18 cellular contexts compared by ENCODE assay signal in the genomic region with DNA sequence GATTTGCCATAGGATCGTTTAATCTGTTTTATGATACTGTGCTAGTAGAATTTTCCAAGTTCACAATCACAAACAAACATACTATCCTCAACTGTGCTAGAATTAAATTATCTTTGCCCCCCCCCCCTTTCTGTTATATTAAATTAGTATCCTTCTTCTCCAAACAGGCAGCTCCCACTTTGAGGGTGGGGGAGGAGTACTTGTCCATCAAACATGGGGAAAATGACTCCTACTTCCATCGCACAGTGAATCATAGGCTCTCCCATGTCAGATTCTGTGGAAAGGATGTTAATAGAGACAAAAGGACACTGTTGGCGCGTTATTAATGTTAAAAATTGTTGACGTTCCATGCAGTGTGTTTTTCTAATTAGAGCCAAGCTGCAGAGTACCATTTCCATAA.
DNase-seq lines count a peak whose midpoint lies in the region; TF ChIP-seq lines count a peak whose summit lies in the region.
"Had no signal": no experiment of that assay in that cellular context is flagged by ENCODE, and none has a peak within 500 bp of the region (broad histone marks: within the 10 kb centered on the region; RNA-seq: fewer than 3 reads in every experiment).

No MANE protein-coding gene starts in this region.

- no CpG with 5 or more reads among the region's 5 CpGs for WGBS in mesendoderm (ENCODE audit: extremely low coverage, insufficient coverage, low lambda C conversion rate)

- H3K36me3 ChIP-seq in mesendoderm (ENCODE audit: control insufficient read depth, insufficient read depth, low read length) (no peaks in the 10 kb centered on the region), neural cell (ENCODE audit: insufficient read depth, low read length) (no peaks in the 10 kb centered on the region)
- H3K36me3 ChIP-seq: BLaER1 treated with 17β-estradiol and CSF1 and Interleukin-3, amounts not matched to agents 10 nM and 100 nM had no signal

- H3K4me3 ChIP-seq in mesendoderm (ENCODE audit: low read length) (no peak overlapping the region), neural cell (ENCODE audit: low read length) (peak overlapping the region; percentile 47)
- H3K4me3 ChIP-seq: A549; BLaER1 treated with 17β-estradiol and CSF1 and Interleukin-3, amounts not matched to agents 10 nM and 100 nM had no signal

- TF ChIP-seq RAD21 in neural cell (conservative IDR thresholded peaks at IDR 0.05), result no peak

- no peak for TF ChIP-seq EP300 in neural cell (conservative IDR thresholded peaks at IDR 0.05; ENCODE audit: poor library complexity, severe bottlenecking)

- no peaks in the 10 kb centered on the region for H4K20me1 ChIP-seq in neural cell (ENCODE audit: insufficient read depth)
- H4K20me1 ChIP-seq: BLaER1 treated with 17β-estradiol and CSF1 and Interleukin-3, amounts not matched to agents 10 nM and 100 nM had no signal

- H3K4ac ChIP-seq in mesendoderm (ENCODE audit: low read depth, low read length), result no peak overlapping the region

- H3K79me2 ChIP-seq in mesendoderm (ENCODE audit: control insufficient read depth, insufficient read depth, low read length) (no peaks in the 10 kb centered on the region), neural cell (replicated peaks; ENCODE audit: insufficient read depth, low read length) (no peaks in the 10 kb centered on the region)

- H3K4me2 ChIP-seq in mesendoderm (ENCODE audit: low read length) (no peak overlapping the region), neural cell (ENCODE audit: low read length) (peak overlapping the region; percentile 40)
- H3K4me2 ChIP-seq: A549; BLaER1 treated with 17β-estradiol and CSF1 and Interleukin-3, amounts not matched to agents 10 nM and 100 nM had no signal

- DNase-seq in NCI-H82 (lab: John Stamatoyannopoulos, UW), result peak; percentile 22
- no peak for DNase-seq in NCI-H82 treated with DMSO at 0.1 percent for 48 hours (lab: John Stamatoyannopoulos, UW; ENCODE audit: unreplicated experiment)
- no peak for DNase-seq in mesendoderm
- no peak for DNase-seq in NCI-H1694 treated with DMSO at 0.1 percent for 48 hours (lab: John Stamatoyannopoulos, UW)
- no peak for DNase-seq in NCI-H69 (lab: John Stamatoyannopoulos, UW)
- no peak for DNase-seq in activated T-cell treated with anti-CD3 and anti-CD28 coated beads, Interleukin-2, amount 50 U/mL, for 1 hour
- DNase-seq: AML-193; Caco-2; Calu3; CD4-positive, alpha-beta T cell; CD8-positive, alpha-beta T cell; DMS79 treated with DMSO at 0.1 percent for 48 hours; GF-D8 had no signal

- H3K4me1 ChIP-seq in mesendoderm (ENCODE audit: control insufficient read depth, low read depth, low read length), result peaks cover 14% of the 10 kb centered on the region
- H3K4me1 ChIP-seq: A549; BLaER1 treated with 17β-estradiol and CSF1 and Interleukin-3, amounts not matched to agents 10 nM and 100 nM; Caco-2 had no signal

- no peak overlapping the region for H4K8ac ChIP-seq in mesendoderm (ENCODE audit: low read depth, low read length)

- no peaks in the 10 kb centered on the region for H3K79me1 ChIP-seq in mesendoderm (ENCODE audit: low read length)

- no peak overlapping the region for H2AFZ ChIP-seq in neural cell (ENCODE audit: low read depth, low read length)

- no peak for TF ChIP-seq CTCF in neural cell (IDR thresholded peaks at IDR 0.05; ENCODE audit: poor library complexity, severe bottlenecking)

- H2BK15ac ChIP-seq in mesendoderm (replicated peaks; ENCODE audit: low read depth), result no peak overlapping the region

- peaks cover 3% of the 10 kb centered on the region for H3F3A ChIP-seq in neural cell (ENCODE audit: insufficient read depth, low read length, poor library complexity, severe bottlenecking)

- no peak overlapping the region for H4K5ac ChIP-seq in mesendoderm (ENCODE audit: low read length)

- H3K27me3 ChIP-seq in mesendoderm (ENCODE audit: insufficient read depth, low read length, poor library complexity), result no peaks in the 10 kb centered on the region
- H3K27me3 ChIP-seq in neural cell (ENCODE audit: insufficient read depth, low read depth, low read length), result no peaks in the 10 kb centered on the region
- H3K27me3 ChIP-seq: BLaER1 treated with 17β-estradiol and CSF1 and Interleukin-3, amounts not matched to agents 10 nM and 100 nM had no signal

- peak overlapping the region; percentile 5 for H3K56ac ChIP-seq in mesendoderm (ENCODE audit: low read length)

- H3K27ac ChIP-seq in mesendoderm (ENCODE audit: low read depth, low read length) (no peak overlapping the region), neural cell (ENCODE audit: low read length) (peak overlapping the region; percentile 86)
- H3K27ac ChIP-seq: 22Rv1; A549; BLaER1 treated with 17β-estradiol and CSF1 and Interleukin-3, amounts not matched to agents 10 nM and 100 nM; C4-2B had no signal

- H3K9ac ChIP-seq in mesendoderm (ENCODE audit: low read length) (no peak overlapping the region), neural cell (ENCODE audit: low read length) (peak overlapping the region; percentile 44)
- H3K9ac ChIP-seq: BLaER1 treated with 17β-estradiol and CSF1 and Interleukin-3, amounts not matched to agents 10 nM and 100 nM had no signal

- no peaks in the 10 kb centered on the region for H3K9me2 ChIP-seq in neural cell (ENCODE audit: insufficient read depth, low read length)

- H2AK5ac ChIP-seq in mesendoderm (ENCODE audit: low read length), result no peak overlapping the region

- H3K9me3 ChIP-seq in neural cell (ENCODE audit: low read length), result no peaks in the 10 kb centered on the region
- H3K9me3 ChIP-seq: A549; BLaER1 treated with 17β-estradiol and CSF1 and Interleukin-3, amounts not matched to agents 10 nM and 100 nM; Caco-2 had no signal

- H2BK120ac ChIP-seq in mesendoderm (ENCODE audit: low read depth, low read length), result no peak overlapping the region

- H3K18ac ChIP-seq in mesendoderm (ENCODE audit: low read length), result no peak overlapping the region

- no peak overlapping the region for H2BK5ac ChIP-seq in mesendoderm (ENCODE audit: low read length)

- H3K23ac ChIP-seq in mesendoderm (ENCODE audit: low read length), result no peak overlapping the region

TF ChIP-seq in neural cell, 6 proteins besides CTCF, POLR2A, EP300 and RAD21:
- TF ChIP-seq SMC3 (conservative IDR thresholded peaks at IDR 0.05; ENCODE audit: poor library complexity) (no peak), EZH2 (IDR thresholded peaks at IDR 0.05; ENCODE audit: borderline replicate concordance, insufficient read depth, low read length, poor library complexity, severe bottlenecking) (no peak), TAF1 (IDR thresholded peaks at IDR 0.05; ENCODE audit: low read depth) (no peak), MXI1 (conservative IDR thresholded peaks at IDR 0.05; ENCODE audit: poor library complexity, severe bottlenecking) (no peak), REST (IDR thresholded peaks at IDR 0.05; ENCODE audit: borderline replicate concordance) (no peak), POLR2AphosphoS5 (IDR thresholded peaks at IDR 0.05) (no peak)
